ENCODE assay signal across 8 cellular contexts in genomic region chr17:35242805-35243458, GRCh38. TPM values are rescaled to one million over a fixed set of nuclear protein-coding genes. Genes with fewer than 3 reads are reported as not detected.
A peak's percentile ranks its signal among the peaks of the same experiment; 100 is the strongest.
DNase-seq lines count a peak whose midpoint lies in the region; ATAC-seq and TF ChIP-seq lines count a peak whose summit lies in the region.

TSS of gene SLFN5 (plus strand) at chr17:35243072. CDS start at chr17:35258691, 15,619 bp downstream.

- no peaks in the 10 kb centered on the region for H3K27me3 ChIP-seq in A673 (replicated peaks; ENCODE audit: insufficient read depth, low read depth, low read length, poor library complexity)

- POLR2A ChIA-PET in A673 (lab: Charles Lee; ENCODE audit: low non-redundant PET), result no interaction called here

- no TSS peak for BruUV-seq in A673 (replicated peaks; lab: Mats Ljungman, UMichigan)

- H3K4me1 Mint-ChIP-seq in activated CD4-positive, alpha-beta T cell treated with anti-CD3 and anti-CD28 coated beads, Interleukin-2, amount 10 ng/mL, durations not matched to agents 24 days and 14 days, result peaks cover 71% of the 10 kb centered on the region

- peaks cover 27% of the 10 kb centered on the region for H3K36me3 Mint-ChIP-seq in activated CD4-positive, alpha-beta T cell treated with anti-CD3 and anti-CD28 coated beads, Interleukin-2, amount 10 ng/mL, durations not matched to agents 24 days and 14 days (ENCODE audit: low read depth)

- no peaks in the 10 kb centered on the region for H3K27me3 Mint-ChIP-seq in activated CD4-positive, alpha-beta T cell treated with anti-CD3 and anti-CD28 coated beads, Interleukin-2, amount 10 ng/mL, durations not matched to agents 24 days and 14 days

- TF ChIP-seq CTCF in A673 (conservative IDR thresholded peaks at IDR 0.05; ENCODE audit: low read depth, low read length) (no peak), coronary artery (IDR thresholded peaks at IDR 0.05) (no peak)

- H3K27ac ChIP-seq in A673 (ENCODE audit: low read depth, low read length, poor library complexity, severe bottlenecking) (peak within 1 kb of the TSS; percentile 74), coronary artery (peak within 1 kb of the TSS; percentile 90 to 95)

- CTCF ChIA-PET in A673 (lab: Charles Lee), result no interaction called here

- H3K4me1 ChIP-seq in A673 (ENCODE audit: insufficient read depth, low read length, poor library complexity, severe bottlenecking), result peaks cover 15% of the 10 kb centered on the region

- H3K9me3 ChIP-seq in A673 (ENCODE audit: low read depth, low read length, poor library complexity, severe bottlenecking), result no peaks in the 10 kb centered on the region

- ATAC-seq in GM18861 (IDR thresholded peaks at IDR 0.05; ENCODE audit: unreplicated experiment), result peak; percentile 59
- ATAC-seq in HG03095 (IDR thresholded peaks at IDR 0.05; ENCODE audit: unreplicated experiment), result peak; percentile 56

- intact Hi-C loops in A673 (cut with micrococcal nuclease; ENCODE audit: unreplicated experiment), result no loop called here
- intact Hi-C loops in activated CD4-positive, alpha-beta T cell treated with anti-CD3 and anti-CD28 coated beads, Interleukin-2, amount 10 ng/mL, durations not matched to agents 24 days and 14 days (cut with micrococcal nuclease), result loop anchor here (1.0 to 10.0 kb wide), 10 partner anchors 29 to 562 kb away; partner anchors contain the start of genes CCT6B, LIG3, NLE1 and SLFN11

- H3K4me3 Mint-ChIP-seq in activated CD4-positive, alpha-beta T cell treated with anti-CD3 and anti-CD28 coated beads, Interleukin-2, amount 10 ng/mL, durations not matched to agents 24 days and 14 days, result peak within 1 kb of the TSS; percentile 93

- H3K9me3 Mint-ChIP-seq in activated CD4-positive, alpha-beta T cell treated with anti-CD3 and anti-CD28 coated beads, Interleukin-2, amount 10 ng/mL, durations not matched to agents 24 days and 14 days, result no peaks in the 10 kb centered on the region

- DNase-seq in A673 (ENCODE audit: low spot score) (peak; percentile 80), NCI-H2227 treated with DMSO at 0.1 percent for 48 hours (lab: John Stamatoyannopoulos, UW) (peak; percentile 80), coronary artery (ENCODE audit: low spot score) (peak; percentile 96), kidney tubule cell (ENCODE audit: low spot score) (peak; percentile 95)
- DNase-seq in activated CD4-positive, alpha-beta T cell treated with anti-CD3 and anti-CD28 coated beads, Interleukin-2, amount 10 ng/mL, durations not matched to agents 24 days and 14 days, result peak; percentile 98
- DNase-seq in stimulated activated CD4-positive, alpha-beta T cell treated with anti-CD3 and anti-CD28 coated beads, Interleukin-1b, Interleukin-23, amount 100 ng/mL, for 1 hour (ENCODE audit: low read depth in 2 of 2), result peak; percentile 86 to 90

- no peaks in the 10 kb centered on the region for H3K36me3 ChIP-seq in A673 (ENCODE audit: insufficient read depth, low read length, poor library complexity, severe bottlenecking)

- H3K4me3 ChIP-seq in A673 (ENCODE audit: low read depth, low read length, poor library complexity, severe bottlenecking), result peak within 1 kb of the TSS; percentile 76
- peak within 1 kb of the TSS; percentile 77 for H3K4me3 ChIP-seq in coronary artery

- H3K27ac Mint-ChIP-seq in activated CD4-positive, alpha-beta T cell treated with anti-CD3 and anti-CD28 coated beads, Interleukin-2, amount 10 ng/mL, durations not matched to agents 24 days and 14 days, result peak within 1 kb of the TSS; percentile 95

RNA-seq across cellular contexts. Expression of gene SLFN5, which starts in this region (rescaled TPM):
- 5.2 and 5.3 TPM in 2 replicates for total RNA-seq in A673 (2021)
- total RNA-seq in activated CD4-positive, alpha-beta T cell treated with anti-CD3 and anti-CD28 coated beads, Interleukin-2, amount 10 ng/mL, durations not matched to agents 24 days and 14 days, result 6.9 and 8.9 TPM in 2 replicates

Comparison
In these comparisons a context has a peak if more than half of its experiments do, and no peak if none do; other contexts are left out.
1. Peak in every context shown above with its lines: DNase-seq, ATAC-seq, H3K4me3 ChIP-seq and H3K27ac ChIP-seq.